ENCODE assay signal across 10 cellular contexts in genomic region chr1:9127395-9128160, GRCh38. TPM values are rescaled to one million over a fixed set of nuclear protein-coding genes. Genes with fewer than 3 reads are reported as not detected.
DNase-seq lines count a peak whose midpoint lies in the region; ATAC-seq and TF ChIP-seq lines count a peak whose summit lies in the region.
"Had no signal": no experiment of that assay in that cellular context is flagged by ENCODE, and none has a peak within 500 bp of the region (broad histone marks: within the 10 kb centered on the region; RNA-seq: fewer than 3 reads in every experiment).

No MANE protein-coding gene starts in this region.

- H2AFZ ChIP-seq in neural progenitor cell (replicated peaks): no peak overlapping the region

- H3K4me1 Mint-ChIP-seq in neural progenitor cell: peaks cover 17% of the 10 kb centered on the region

- H3K36me3 ChIP-seq in BLaER1 (no peaks in the 10 kb centered on the region), NT2/D1 (ENCODE audit: insufficient read depth, insufficient read length, low read length) (no peaks in the 10 kb centered on the region), neural progenitor cell (no peaks in the 10 kb centered on the region)

- H3K27ac ChIP-seq in BLaER1 (no peak overlapping the region), epithelial cell of prostate (peak overlapping the region; percentile 65), neural progenitor cell (no peak overlapping the region)

- no peaks in the 10 kb centered on the region for H3K36me3 Mint-ChIP-seq in neural progenitor cell
- H3K36me3 Mint-ChIP-seq: activated naive CD4-positive, alpha-beta T cell treated with anti-CD3 and anti-CD28 coated beads, Interleukin-2, amount 50 U/mL, for 72 hours had no signal

- ATAC-seq in HG02973 (IDR thresholded peaks at IDR 0.05; ENCODE audit: unreplicated experiment) (no peak), GM19395 (IDR thresholded peaks at IDR 0.05; ENCODE audit: unreplicated experiment) (no peak)

- H3K9ac ChIP-seq in BLaER1 (peak overlapping the region; percentile 79), NT2/D1 (ENCODE audit: insufficient read length, low read depth) (peak overlapping the region; percentile 87), neural progenitor cell (no peak overlapping the region)

- no peaks in the 10 kb centered on the region for H3K9me3 ChIP-seq in BLaER1
- H3K9me3 ChIP-seq in NT2/D1 (ENCODE audit: insufficient read depth, low read length): no peaks in the 10 kb centered on the region
- no peaks in the 10 kb centered on the region for H3K9me3 ChIP-seq in neural progenitor cell (ENCODE audit: low read depth)

- H3F3A ChIP-seq in neural progenitor cell (ENCODE audit: low read depth): peaks cover 30% of the 10 kb centered on the region

- H3K27me3 ChIP-seq in BLaER1: peaks cover 15% of the 10 kb centered on the region; the same call in 1 of the 2 replicates
- H3K27me3 ChIP-seq in NT2/D1 (ENCODE audit: insufficient read depth, insufficient read length): peaks cover 13% of the 10 kb centered on the region
- H3K27me3 ChIP-seq in neural progenitor cell: peaks cover 28% of the 10 kb centered on the region

- H3K79me2 ChIP-seq in neural progenitor cell (ENCODE audit: low read depth): no peaks in the 10 kb centered on the region

- H3K9me3 Mint-ChIP-seq in neural progenitor cell: no peaks in the 10 kb centered on the region
- H3K9me3 Mint-ChIP-seq: activated naive CD4-positive, alpha-beta T cell treated with anti-CD3 and anti-CD28 coated beads, Interleukin-2, amount 50 U/mL, for 72 hours had no signal

- H3K4me2 ChIP-seq in BLaER1: peak overlapping the region; percentile 99
- H3K4me2 ChIP-seq in neural progenitor cell: peak overlapping the region; percentile 87

- H3K4me1 ChIP-seq in BLaER1 (peaks cover 55% of the 10 kb centered on the region), NT2/D1 (ENCODE audit: insufficient read depth, insufficient read length) (no peaks in the 10 kb centered on the region), neural progenitor cell (no peaks in the 10 kb centered on the region)

- peak overlapping the region; percentile 26 for H3K27ac Mint-ChIP-seq in neural progenitor cell

- DNase-seq in NT2/D1 (ENCODE audit: low read depth, low spot score): no peak
- no peak for DNase-seq in epithelial cell of prostate (ENCODE audit: low read depth, low spot score)
- peak; percentile 26 for DNase-seq in neural progenitor cell (ENCODE audit: low spot score)
- no peak for DNase-seq in ureter (ENCODE audit: low spot score)
- no peak for DNase-seq in NCI-H2196 (lab: John Stamatoyannopoulos, UW; ENCODE audit: unreplicated experiment)
- DNase-seq: stimulated activated CD4-positive, alpha-beta T cell treated with anti-CD3 and anti-CD28 coated beads, Interleukin-1b, Interleukin-23, amount 100 ng/mL, for 48 hours had no signal

- no peak for TF ChIP-seq CTCF in neural progenitor cell (IDR thresholded peaks at IDR 0.05)

- H3K27me3 Mint-ChIP-seq in neural progenitor cell (ENCODE audit: insufficient read depth, low read depth): peaks cover 6% of the 10 kb centered on the region

- H3K4me3 ChIP-seq in BLaER1 (peak overlapping the region; percentile 81), NT2/D1 (ENCODE audit: insufficient read length, low read depth) (peak overlapping the region; percentile 61), neural progenitor cell (peak overlapping the region; percentile 57)

- H4K20me1 ChIP-seq in BLaER1: peaks cover 23% of the 10 kb centered on the region
- H4K20me1 ChIP-seq in neural progenitor cell (ENCODE audit: low read depth): peaks cover 5% of the 10 kb centered on the region

- peak overlapping the region; percentile 90 for H3K4me3 Mint-ChIP-seq in neural progenitor cell

RNA-seq across cellular contexts. Expression of gene GPR157, which starts 1.3 kb away (rescaled TPM):
- total RNA-seq in neural progenitor cell (ENCODE audit: low replicate concordance) (1.6 and 2.1 TPM in 2 replicates), ureter (12.2 TPM)

RNA-seq across cellular contexts. Expression of gene SLC2A5, which starts 58.1 kb away (rescaled TPM):
- total RNA-seq in neural progenitor cell (ENCODE audit: low replicate concordance) (not detected in 2 replicates), ureter (1.1 TPM)
- total RNA-seq: activated naive CD4-positive, alpha-beta T cell treated with anti-CD3 and anti-CD28 coated beads, Interleukin-2, amount 50 U/mL, for 72 hours had no signal
